ENCODE assay signal across 5 cellular contexts in the genomic region with DNA sequence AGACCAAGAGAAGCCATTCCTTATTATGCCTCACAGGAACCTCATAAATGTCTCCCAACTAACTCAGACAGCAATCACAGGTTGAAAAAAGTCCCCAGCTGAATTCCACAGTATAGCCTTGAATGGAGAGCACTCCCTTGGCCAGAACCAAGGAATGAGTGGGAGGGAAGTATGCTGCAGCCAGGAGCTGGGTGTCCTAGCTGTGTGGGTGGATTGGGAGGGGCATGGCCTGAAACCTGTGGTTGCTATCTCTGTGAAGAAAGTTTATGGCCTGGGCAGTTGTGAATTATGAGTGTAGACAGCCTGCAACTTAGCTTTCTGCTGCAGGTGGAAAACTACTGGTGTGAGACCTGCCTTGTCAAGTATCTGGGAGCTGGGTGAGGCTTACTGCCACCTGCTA.
DNase-seq lines count a peak whose midpoint lies in the region; ATAC-seq, FAIRE-seq and TF ChIP-seq lines count a peak whose summit lies in the region.
"Not testable (repeated sequence)": the region's sequence is repeated elsewhere in the genome, so short reads cannot be mapped to it uniquely, and the experiment has no call there.

No MANE protein-coding gene starts in this region.

- not testable (repeated sequence) for H3K9me3 ChIP-seq in heart right ventricle

- H3K27ac ChIP-seq in heart right ventricle = not testable (repeated sequence)

- H3K4me1 ChIP-seq in heart right ventricle = not testable (repeated sequence)

- intact Hi-C loops in heart right ventricle (cut with DNase I); left colon (cut with DNase I, micrococcal nuclease): not testable (repeated sequence)

- not testable (repeated sequence) for TF ChIP-seq CTCF in bronchial epithelial cell (IDR thresholded peaks at IDR 0.05; ENCODE audit: insufficient read depth, low read length, severe bottlenecking); heart right ventricle (IDR thresholded peaks at IDR 0.05); omental fat pad (IDR thresholded peaks at IDR 0.05)

- ATAC-seq in heart right ventricle = peak in 5 of 8 donors; percentile 38 to 68 (median 56)
- peak; percentile 92 for ATAC-seq in left colon
- peak; percentile 87 for ATAC-seq in omental fat pad (ENCODE audit: low FRiP score)

- FAIRE-seq in bronchial epithelial cell (lab: Jason Lieb, UNC) (peak; percentile 70), urothelium cell line (lab: Jason Lieb, UNC) (peak; percentile 96)

- H3K27me3 ChIP-seq in bronchial epithelial cell (ENCODE audit: control insufficient read depth, insufficient read depth, low read length); heart right ventricle: not testable (repeated sequence)

- H3K36me3 ChIP-seq in bronchial epithelial cell (ENCODE audit: control insufficient read depth, insufficient read depth, low read length); heart right ventricle: not testable (repeated sequence)

- H3K4me3 ChIP-seq in bronchial epithelial cell (ENCODE audit: low read depth, low read length); heart right ventricle: not testable (repeated sequence)

- not testable (repeated sequence) for DNase-seq in bronchial epithelial cell (ENCODE audit: low read depth); heart right ventricle; left colon; omental fat pad (ENCODE audit: low spot score); urothelium cell line (ENCODE audit: low spot score)
